18 cellular contexts compared by ENCODE assay signal in genomic region chr14:99225804-99226203, GRCh38. TPM values are rescaled to one million over a fixed set of nuclear protein-coding genes. Genes with fewer than 3 reads are reported as not detected.
DNase-seq lines count a peak whose midpoint lies in the region; ATAC-seq and TF ChIP-seq lines count a peak whose summit lies in the region.
"Had no signal": no experiment of that assay in that cellular context is flagged by ENCODE, and none has a peak within 500 bp of the region (broad histone marks: within the 10 kb centered on the region; RNA-seq: fewer than 3 reads in every experiment).

No MANE protein-coding gene starts in this region.

- no peak overlapping the region for H2BK15ac ChIP-seq in neuronal stem cell (ENCODE audit: low read length)

- H3K36me3 Mint-ChIP-seq in activated T-cell treated with anti-CD3 and anti-CD28 coated beads, Interleukin-2, amount 50 U/mL, for 72 hours (ENCODE audit: insufficient read depth in 2 of 2): peaks cover 16 to 33% of the 10 kb centered on the region in 2 donors
- peaks cover 79% of the 10 kb centered on the region for H3K36me3 Mint-ChIP-seq in T-helper 2 cell treated with Interferon-gamma antibody and Interleukin-4, amounts not matched to agents 5 μg/mL and 100 μg/mL, for 36 hours (ENCODE audit: low read depth)
- no peaks in the 10 kb centered on the region for H3K36me3 Mint-ChIP-seq in chondrocyte (ENCODE audit: low read depth)

- no peak overlapping the region for H2AFZ ChIP-seq in neuronal stem cell (ENCODE audit: low read length)

- no peak overlapping the region for H3K23ac ChIP-seq in neuronal stem cell (ENCODE audit: low read depth, low read length, poor library complexity)

- H4K91ac ChIP-seq in neuronal stem cell (ENCODE audit: low read depth, low read length, poor library complexity): no peak overlapping the region

- H3K4me1 Mint-ChIP-seq in activated T-cell treated with anti-CD3 and anti-CD28 coated beads, Interleukin-2, amount 50 U/mL, for 72 hours (ENCODE audit: low read depth): peaks cover 99% of the 10 kb centered on the region
- H3K4me1 Mint-ChIP-seq in T-helper 2 cell treated with Interferon-gamma antibody and Interleukin-4, amounts not matched to agents 5 μg/mL and 100 μg/mL, for 36 hours (ENCODE audit: low read depth): peaks cover 86% of the 10 kb centered on the region
- no peaks in the 10 kb centered on the region for H3K4me1 Mint-ChIP-seq in chondrocyte (ENCODE audit: low read depth)

- H3K9me3 ChIP-seq in neuronal stem cell (replicated peaks in 1 of 2; ENCODE audit: control insufficient read depth in 2 of 2, insufficient read depth in 1 of 2, low read depth in 1 of 2, low read length in 2 of 2): no peaks in the 10 kb centered on the region
- H3K9me3 ChIP-seq: Peyer's patch, thoracic aorta had no signal

- H3K27ac ChIP-seq in neuronal stem cell (replicated peaks; ENCODE audit: low read length): no peak overlapping the region
- H3K27ac ChIP-seq: thoracic aorta had no signal

- no peak overlapping the region for H2BK12ac ChIP-seq in neuronal stem cell (ENCODE audit: low read length)

- no peak overlapping the region for H3K18ac ChIP-seq in neuronal stem cell (ENCODE audit: low read length)

- H3K27me3 Mint-ChIP-seq in activated T-cell treated with anti-CD3 and anti-CD28 coated beads, Interleukin-2, amount 50 U/mL, for 72 hours (ENCODE audit: low read depth): no peaks in the 10 kb centered on the region
- no peaks in the 10 kb centered on the region for H3K27me3 Mint-ChIP-seq in T-helper 2 cell treated with Interferon-gamma antibody and Interleukin-4, amounts not matched to agents 5 μg/mL and 100 μg/mL, for 36 hours (ENCODE audit: low read depth)
- peaks cover 70% of the 10 kb centered on the region for H3K27me3 Mint-ChIP-seq in chondrocyte (ENCODE audit: low read depth)

- TF ChIP-seq CTCF in chondrocyte (IDR thresholded peaks at IDR 0.05): no peak

- H3K14ac ChIP-seq in neuronal stem cell (ENCODE audit: low read length): no peak overlapping the region

- H3K79me1 ChIP-seq in neuronal stem cell (ENCODE audit: low read depth, low read length): no peaks in the 10 kb centered on the region

- peaks cover 4 to 5% of the 10 kb centered on the region in 2 donors for H3K9me3 Mint-ChIP-seq in activated T-cell treated with anti-CD3 and anti-CD28 coated beads, Interleukin-2, amount 50 U/mL, for 72 hours
- no peaks in the 10 kb centered on the region for H3K9me3 Mint-ChIP-seq in T-helper 2 cell treated with Interferon-gamma antibody and Interleukin-4, amounts not matched to agents 5 μg/mL and 100 μg/mL, for 36 hours
- H3K9me3 Mint-ChIP-seq in chondrocyte (ENCODE audit: low read depth): no peaks in the 10 kb centered on the region

- no peak for ATAC-seq in activated T-cell treated with anti-CD3 and anti-CD28 coated beads, Interleukin-2, amount 50 U/mL, for 72 hours (replicated peaks in 1 of 2)
- ATAC-seq in HG02885 (IDR thresholded peaks at IDR 0.05; ENCODE audit: poor library complexity, unreplicated experiment) (no peak), GM21381 (IDR thresholded peaks at IDR 0.05; ENCODE audit: unreplicated experiment) (no peak)
- ATAC-seq: SK-N-SH treated with all-trans-retinoic acid at 6 μM for 48 hours had no signal

- H3K4me1 ChIP-seq in neuronal stem cell (ENCODE audit: control insufficient read depth in 2 of 2, insufficient read depth in 1 of 2, low read depth in 1 of 2, low read length in 2 of 2): peaks cover 0 to 1% of the 10 kb centered on the region in 2 donors

- peaks cover 0 to 23% (median 0%) of the 10 kb centered on the region in 3 experiments for H3K27me3 ChIP-seq in neuronal stem cell (ENCODE audit: control insufficient read depth in 3 of 3, insufficient read depth in 3 of 3, low read depth in 1 of 3, low read length in 3 of 3)
- H3K27me3 ChIP-seq: Peyer's patch had no signal

- WGBS in neuronal stem cell (ENCODE audit: extremely low coverage in 2 of 2, insufficient read length in 2 of 2, insufficient replicate concordance in 1 of 2), 2 donors: no CpG with 5 or more reads among the region's 10 CpGs

- H3K4me3 ChIP-seq in neuronal stem cell (ENCODE audit: low read length in 2 of 2): no peak overlapping the region
- H3K4me3 ChIP-seq: Peyer's patch, thoracic aorta had no signal

- no peak overlapping the region for H2BK120ac ChIP-seq in neuronal stem cell (ENCODE audit: low read depth, low read length)

- H3K4me2 ChIP-seq in neuronal stem cell (ENCODE audit: insufficient read depth, low read length, poor library complexity, severe bottlenecking): no peak overlapping the region

- peak overlapping the region; percentile 1 for H2AK5ac ChIP-seq in neuronal stem cell (ENCODE audit: low read depth, low read length)

- no peak for DNase-seq in activated T-cell treated with anti-CD3 and anti-CD28 coated beads, Interleukin-2, amount 50 U/mL, for 72 hours
- DNase-seq in activated T-cell treated with anti-CD3 and anti-CD28 coated beads, Interleukin-2, amount 50 U/mL, for 1 hour: no peak
- DNase-seq in T-helper 2 cell treated with Interferon-gamma antibody and Interleukin-4, amounts not matched to agents 5 μg/mL and 100 μg/mL, for 36 hours (ENCODE audit: low spot score): no peak
- DNase-seq in chondrocyte (ENCODE audit: low spot score) (peak; percentile 60), neuronal stem cell (ENCODE audit: low spot score) (no peak), HuH-7 (ENCODE audit: low spot score) (no peak)
- DNase-seq: activated effector memory CD4-positive, alpha-beta T cell treated with anti-CD3 and anti-CD28 coated beads, Interleukin-2, amount 50 U/mL, for 16 hours; EL; head of caudate nucleus; KG1; NCI-H187 treated with DMSO at 0.1 percent for 48 hours; NCI-H345; occipital lobe; Peyer's patch had no signal

- H3K27ac Mint-ChIP-seq in activated T-cell treated with anti-CD3 and anti-CD28 coated beads, Interleukin-2, amount 50 U/mL, for 72 hours: peak overlapping the region; percentile 98
- peak overlapping the region; percentile 76 for H3K27ac Mint-ChIP-seq in T-helper 2 cell treated with Interferon-gamma antibody and Interleukin-4, amounts not matched to agents 5 μg/mL and 100 μg/mL, for 36 hours
- no peak overlapping the region for H3K27ac Mint-ChIP-seq in chondrocyte (ENCODE audit: unreplicated experiment)

- H2BK5ac ChIP-seq in neuronal stem cell (ENCODE audit: low read length): no peak overlapping the region

- H3K9ac ChIP-seq in neuronal stem cell (ENCODE audit: low read depth, low read length, poor library complexity): no peak overlapping the region

- peak overlapping the region; percentile 65 to 84 for H3K4me3 Mint-ChIP-seq in activated T-cell treated with anti-CD3 and anti-CD28 coated beads, Interleukin-2, amount 50 U/mL, for 72 hours
- H3K4me3 Mint-ChIP-seq in T-helper 2 cell treated with Interferon-gamma antibody and Interleukin-4, amounts not matched to agents 5 μg/mL and 100 μg/mL, for 36 hours: peak overlapping the region; percentile 66
- no peak overlapping the region for H3K4me3 Mint-ChIP-seq in chondrocyte (ENCODE audit: unreplicated experiment)

- no peak overlapping the region for H3K4ac ChIP-seq in neuronal stem cell (ENCODE audit: low read length)

- no peaks in the 10 kb centered on the region for H3K36me3 ChIP-seq in neuronal stem cell (replicated peaks in 1 of 2; ENCODE audit: control insufficient read depth in 2 of 2, insufficient read depth in 2 of 2, low read length in 2 of 2)
- H3K36me3 ChIP-seq: Peyer's patch, thoracic aorta had no signal

- H4K8ac ChIP-seq in neuronal stem cell (ENCODE audit: low read depth, low read length): no peak overlapping the region

RNA-seq across cellular contexts. Expression of gene BCL11B, which starts 46.2 kb away (rescaled TPM):
- 10 to 100 TPM; 54.4 to 58.0 TPM for total RNA-seq in activated T-cell treated with anti-CD3 and anti-CD28 coated beads, Interleukin-2, amount 50 U/mL, for 72 hours
- total RNA-seq in chondrocyte: 0.10 to 0.23 TPM (median 0.17 TPM) in 3 replicates
- 0.77 TPM for polyA plus RNA-seq in neuronal stem cell (2013, experiment 1 of 2)
- 0.90 TPM for polyA plus RNA-seq in neuronal stem cell (2013, experiment 2 of 2)

Comparison
In these comparisons a context has a peak if more than half of its experiments do, and no peak if none do; other contexts are left out.
1. RNA of gene BCL11B, which starts 46.2 kb away (total RNA-seq): 54.4 to 58.0 TPM in activated T-cell treated with anti-CD3 and anti-CD28 coated beads, Interleukin-2, amount 50 U/mL, for 72 hours; 0.10 to 0.23 TPM in chondrocyte; every median in the first group is over 10 times any median in the second.